In the genomic region with DNA sequence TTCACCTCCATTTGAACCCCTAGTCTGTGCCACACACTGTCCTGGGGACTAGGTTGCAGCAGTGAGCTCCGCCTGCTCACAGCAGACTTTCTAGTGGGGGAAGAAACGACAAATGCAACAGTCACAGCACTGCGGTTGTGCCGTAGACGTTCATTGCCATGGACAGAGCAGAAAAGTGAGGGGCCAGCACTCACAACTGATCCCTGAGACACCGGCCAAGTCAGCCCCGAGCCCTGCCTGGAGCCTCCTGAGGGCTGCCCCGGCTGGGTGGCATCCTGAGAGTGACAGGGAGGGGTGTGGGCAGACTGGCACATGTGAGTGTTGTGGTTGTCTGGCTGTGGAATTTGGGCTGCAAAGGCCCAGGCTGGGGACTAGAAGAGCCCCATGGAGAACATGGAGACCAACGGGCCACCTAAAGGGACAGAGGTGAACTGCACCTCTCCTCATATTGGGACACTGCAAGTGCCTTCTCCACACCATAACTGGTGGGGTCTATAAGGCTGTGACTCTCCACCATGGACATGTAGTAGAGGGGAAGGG, we compare ENCODE assay signal across 2 cellular contexts.
TF ChIP-seq lines count a peak whose summit lies in the region.

No MANE protein-coding gene starts in this region.

TF ChIP-seq in SK-N-SH, 30 proteins besides CTCF, POLR2A, EP300 and RAD21:
- TF ChIP-seq TCF12 (IDR thresholded peaks at IDR 0.05): no peak
- no peak for TF ChIP-seq REST (IDR thresholded peaks at IDR 0.05; ENCODE audit: low read depth, low read length)
- no peak for TF ChIP-seq FOXM1 (IDR thresholded peaks at IDR 0.05; ENCODE audit: low read depth)
- TF ChIP-seq FOSL2 (IDR thresholded peaks at IDR 0.05; ENCODE audit: borderline replicate concordance, low read depth): no peak
TF ChIP-seq in SK-N-SH: peak in this region for 0.

TF ChIP-seq in HepG2, 621 proteins besides CTCF, POLR2A, EP300 and RAD21 (continues in another document):
- TF ChIP-seq FOXM1 (CRISPR knock-in tag; IDR thresholded peaks at IDR 0.05) (no peak), SALL1 (CRISPR knock-in tag; IDR thresholded peaks at IDR 0.05) (peak; percentile 27; the same call in 1 of the 2 replicates), HDAC2 (CRISPR knock-in tag; IDR thresholded peaks at IDR 0.05) (no peak), ZNF350 (CRISPR knock-in tag; IDR thresholded peaks at IDR 0.05; ENCODE audit: borderline replicate concordance, low read depth) (peak; percentile 72; the same call in 1 of the 2 replicates), HOXA3 (CRISPR knock-in tag; IDR thresholded peaks at IDR 0.05) (0 out of 2 replicates have a peak, but pooled peaks have one; percentile 16), ZNF629 (CRISPR knock-in tag; conservative IDR thresholded peaks at IDR 0.05) (no peak), ZNF775 (CRISPR knock-in tag; IDR thresholded peaks at IDR 0.05; ENCODE audit: borderline replicate concordance) (no peak), ZFYVE20 (CRISPR knock-in tag; IDR thresholded peaks at IDR 0.05; ENCODE audit: borderline replicate concordance, low read depth) (no peak), U2AF2 (IDR thresholded peaks at IDR 0.05; ENCODE audit: low read depth, low read length) (no peak), SP4 (CRISPR knock-in tag; IDR thresholded peaks at IDR 0.05) (no peak), RORA (CRISPR knock-in tag; IDR thresholded peaks at IDR 0.05) (no peak), ZNF609 (CRISPR knock-in tag; IDR thresholded peaks at IDR 0.05; ENCODE audit: borderline replicate concordance) (no peak), ZNF709 (CRISPR knock-in tag; IDR thresholded peaks at IDR 0.05) (no peak), BORCS8-MEF2B (CRISPR knock-in tag; IDR thresholded peaks at IDR 0.05) (peak; percentile 45; the same call in 1 of the 2 replicates), GPN1 (CRISPR knock-in tag; IDR thresholded peaks at IDR 0.05; ENCODE audit: borderline replicate concordance) (no peak), KDM3A (CRISPR knock-in tag; IDR thresholded peaks at IDR 0.05; ENCODE audit: low read depth) (no peak), AGO1 (IDR thresholded peaks at IDR 0.05; ENCODE audit: low read depth, low read length, poor library complexity, severe bottlenecking) (peak; percentile 84), KDM1A (CRISPR knock-in tag; IDR thresholded peaks at IDR 0.05) (no peak), ZNF318 (CRISPR knock-in tag; IDR thresholded peaks at IDR 0.05) (peak; percentile 81), LBX2 (CRISPR knock-in tag; IDR thresholded peaks at IDR 0.05; ENCODE audit: borderline replicate concordance) (no peak), ZFY (CRISPR knock-in tag; IDR thresholded peaks at IDR 0.05) (no peak), ZNF639 (CRISPR knock-in tag; conservative IDR thresholded peaks at IDR 0.05) (0 out of 2 replicates have a peak, but pooled peaks have one; percentile 23)
- TF ChIP-seq, protein P1, sequence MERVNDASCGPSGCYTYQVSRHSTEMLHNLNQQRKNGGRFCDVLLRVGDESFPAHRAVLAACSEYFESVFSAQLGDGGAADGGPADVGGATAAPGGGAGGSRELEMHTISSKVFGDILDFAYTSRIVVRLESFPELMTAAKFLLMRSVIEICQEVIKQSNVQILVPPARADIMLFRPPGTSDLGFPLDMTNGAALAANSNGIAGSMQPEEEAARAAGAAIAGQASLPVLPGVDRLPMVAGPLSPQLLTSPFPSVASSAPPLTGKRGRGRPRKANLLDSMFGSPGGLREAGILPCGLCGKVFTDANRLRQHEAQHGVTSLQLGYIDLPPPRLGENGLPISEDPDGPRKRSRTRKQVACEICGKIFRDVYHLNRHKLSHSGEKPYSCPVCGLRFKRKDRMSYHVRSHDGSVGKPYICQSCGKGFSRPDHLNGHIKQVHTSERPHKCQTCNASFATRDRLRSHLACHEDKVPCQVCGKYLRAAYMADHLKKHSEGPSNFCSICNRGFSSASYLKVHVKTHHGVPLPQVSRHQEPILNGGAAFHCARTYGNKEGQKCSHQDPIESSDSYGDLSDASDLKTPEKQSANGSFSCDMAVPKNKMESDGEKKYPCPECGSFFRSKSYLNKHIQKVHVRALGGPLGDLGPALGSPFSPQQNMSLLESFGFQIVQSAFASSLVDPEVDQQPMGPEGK (CRISPR knock-in tag; IDR thresholded peaks at IDR 0.05): no peak
- TF ChIP-seq, protein P2, sequence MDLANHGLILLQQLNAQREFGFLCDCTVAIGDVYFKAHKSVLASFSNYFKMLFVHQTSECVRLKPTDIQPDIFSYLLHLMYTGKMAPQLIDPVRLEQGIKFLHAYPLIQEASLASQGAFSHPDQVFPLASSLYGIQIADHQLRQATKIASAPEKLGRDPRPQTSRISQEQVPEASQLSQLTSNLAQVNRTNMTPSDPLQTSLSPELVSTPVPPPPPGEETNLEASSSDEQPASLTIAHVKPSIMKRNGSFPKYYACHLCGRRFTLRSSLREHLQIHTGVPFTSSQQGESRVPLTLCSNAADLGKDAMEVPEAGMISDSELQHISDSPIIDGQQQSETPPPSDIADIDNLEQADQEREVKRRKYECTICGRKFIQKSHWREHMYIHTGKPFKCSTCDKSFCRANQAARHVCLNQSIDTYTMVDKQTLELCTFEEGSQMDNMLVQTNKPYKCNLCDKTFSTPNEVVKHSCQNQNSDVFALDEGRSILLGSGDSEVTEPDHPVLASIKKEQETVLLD (CRISPR knock-in tag; IDR thresholded peaks at IDR 0.05; ENCODE audit: low read depth): no peak
